In genomic region chr14:50023671-50024490, GRCh38 we compare ENCODE assay signal across 13 cellular contexts.
DNase-seq lines count a peak whose midpoint lies in the region; TF ChIP-seq lines count a peak whose summit lies in the region.
"Had no signal": no experiment of that assay in that cellular context is flagged by ENCODE, and none has a peak within 500 bp of the region (broad histone marks: within the 10 kb centered on the region; RNA-seq: fewer than 3 reads in every experiment).

No MANE protein-coding gene starts in this region.

- peak overlapping the region; percentile 89 for H3K27ac ChIP-seq in ACC112 (ENCODE audit: low read depth, low read length)
- H3K27ac ChIP-seq in PC-9, result peak overlapping the region; percentile 77
- peak overlapping the region; percentile 82 to 92 (median 88) for H3K27ac ChIP-seq in esophagus squamous epithelium

- H3K9me3 Mint-ChIP-seq in osteocyte (ENCODE audit: unreplicated experiment), result peaks cover 15% of the 10 kb centered on the region

- peaks cover 58% of the 10 kb centered on the region for H3K4me1 Mint-ChIP-seq in osteocyte (ENCODE audit: unreplicated experiment)

- TF ChIP-seq CTCF in PC-9 (conservative IDR thresholded peaks at IDR 0.05) (no peak), esophagus squamous epithelium (IDR thresholded peaks at IDR 0.05) (no peak), osteocyte (IDR thresholded peaks at IDR 0.05) (no peak)

- H2AFZ ChIP-seq in ACC112 (ENCODE audit: low read length, unreplicated experiment) (peak overlapping the region; percentile 92), PC-9 (peak overlapping the region; percentile 75)

- POLR2A ChIA-PET in PC-9 (lab: Charles Lee; ENCODE audit: unreplicated experiment), result interaction anchor here (0.6 to 0.7 kb wide), 3 partner anchors 11 to 977 kb away, joined by 4 to 5 read pairs (median 4); no protein-coding TSS in a partner anchor

- H3F3A ChIP-seq in PC-9 (ENCODE audit: insufficient read depth, low read depth), result peaks cover 24% of the 10 kb centered on the region

- H3K4me1 ChIP-seq in ACC112 (ENCODE audit: control insufficient read depth, insufficient read depth, low read length, unreplicated experiment), result peaks cover 15% of the 10 kb centered on the region
- H3K4me1 ChIP-seq in PC-9 (replicated peaks; ENCODE audit: insufficient read depth), result peaks cover 22% of the 10 kb centered on the region
- H3K4me1 ChIP-seq in esophagus squamous epithelium, result peaks cover under 1 to 30% (median 7%) of the 10 kb centered on the region in 3 donors
- H3K4me1 ChIP-seq: HAP-1 had no signal

- intact Hi-C loops in PC-9 (cut with micrococcal nuclease; ENCODE audit: unreplicated experiment) (no loop called here), esophagus squamous epithelium (cut with DNase I) (no loop called here)

- DNase-seq in PC-9 (no peak), esophagus squamous epithelium (lab: John Stamatoyannopoulos, UW) (no peak), osteocyte (ENCODE audit: extremely low spot score, unreplicated experiment) (no peak), NCI-H1092 (lab: John Stamatoyannopoulos, UW) (no peak), dermis blood vessel endothelial cell (no peak), NCI-H1417 (lab: John Stamatoyannopoulos, UW) (no peak), NOMO-1 treated with dmso at 0.1 percent for 144 hours (lab: John Stamatoyannopoulos, UW; ENCODE audit: unreplicated experiment) (no peak)
- DNase-seq: activated CD4-positive, alpha-beta T cell treated with anti-CD3 and anti-CD28 coated beads for 4 hours; CD4-positive, CD25-positive, alpha-beta regulatory T cell; NCI-H774 had no signal

- H3K27me3 ChIP-seq in ACC112 (ENCODE audit: insufficient read depth, low read length) (no peaks in the 10 kb centered on the region), PC-9 (ENCODE audit: insufficient read depth, low read depth) (no peaks in the 10 kb centered on the region), esophagus squamous epithelium (no peaks in the 10 kb centered on the region)

- no peaks in the 10 kb centered on the region for H4K20me1 ChIP-seq in PC-9 (ENCODE audit: insufficient read depth)

- H3K79me2 ChIP-seq in ACC112 (ENCODE audit: control insufficient read depth, insufficient read depth, low read length, unreplicated experiment), result no peaks in the 10 kb centered on the region
- H3K79me2 ChIP-seq in PC-9 (ENCODE audit: low read depth), result no peaks in the 10 kb centered on the region

- no peaks in the 10 kb centered on the region for H3K27me3 Mint-ChIP-seq in osteocyte (ENCODE audit: unreplicated experiment)
- H3K27me3 Mint-ChIP-seq: CD4-positive, CD25-positive, alpha-beta regulatory T cell had no signal

- CTCF ChIA-PET in PC-9 (lab: Charles Lee), result interaction anchor here (0.5 to 1.4 kb wide), 2 partner anchors 20 to 64 kb away, joined by 6 to 7 read pairs; no protein-coding TSS in a partner anchor

- BruUV-seq in PC-9 (replicated peaks; lab: Mats Ljungman, UMichigan), result no TSS peak

- H3K4me2 ChIP-seq in PC-9, result peak overlapping the region; percentile 60

- no peaks in the 10 kb centered on the region for H3K9me2 ChIP-seq in PC-9 (ENCODE audit: insufficient read depth)

- peaks cover 13% of the 10 kb centered on the region for H3K9me3 ChIP-seq in PC-9 (ENCODE audit: insufficient read depth, low read depth)
- peaks cover 0 to 19% (median 14%) of the 10 kb centered on the region in 3 donors for H3K9me3 ChIP-seq in esophagus squamous epithelium
- H3K9me3 ChIP-seq: HAP-1 had no signal

- TF ChIP-seq POLR2A in esophagus squamous epithelium (IDR thresholded peaks at IDR 0.05), result peak in 1 of 4 donors; percentile 8

- H3K36me3 Mint-ChIP-seq in osteocyte (ENCODE audit: unreplicated experiment), result peaks cover 9% of the 10 kb centered on the region
- H3K36me3 Mint-ChIP-seq: brain had no signal

- H3K4me3 Mint-ChIP-seq in osteocyte (ENCODE audit: unreplicated experiment), result peak overlapping the region; percentile 9
- H3K4me3 Mint-ChIP-seq: CD4-positive, CD25-positive, alpha-beta regulatory T cell had no signal

- H3K4me3 ChIP-seq in ACC112 (ENCODE audit: low read depth, low read length), result peak overlapping the region; percentile 64
- no peak overlapping the region; the same call in 1 of the 2 replicates for H3K4me3 ChIP-seq in PC-9
- peak overlapping the region in 3 of 4 donors; percentile 9 to 47 (median 15) for H3K4me3 ChIP-seq in esophagus squamous epithelium
- H3K4me3 ChIP-seq: HAP-1 had no signal

- WGBS in esophagus squamous epithelium, 2 donors, result 32 to 40% methylated on average over 8 of the region's 8 CpGs

- H3K27ac Mint-ChIP-seq in osteocyte (ENCODE audit: unreplicated experiment), result peak overlapping the region; percentile 89
- H3K27ac Mint-ChIP-seq: CD4-positive, CD25-positive, alpha-beta regulatory T cell had no signal

- H3K36me3 ChIP-seq in ACC112 (ENCODE audit: insufficient read depth, low read length), result peaks cover 6% of the 10 kb centered on the region; the same call in 1 of the 2 replicates
- 0 out of 2 replicates have a peak, but pooled peaks cover 5% of the 10 kb centered on the region for H3K36me3 ChIP-seq in PC-9 (ENCODE audit: low read depth)
- no peaks in the 10 kb centered on the region for H3K36me3 ChIP-seq in esophagus squamous epithelium
- H3K36me3 ChIP-seq: HAP-1 had no signal
